Comparison of ENCODE assay signal across 13 cellular contexts in the genomic region with DNA sequence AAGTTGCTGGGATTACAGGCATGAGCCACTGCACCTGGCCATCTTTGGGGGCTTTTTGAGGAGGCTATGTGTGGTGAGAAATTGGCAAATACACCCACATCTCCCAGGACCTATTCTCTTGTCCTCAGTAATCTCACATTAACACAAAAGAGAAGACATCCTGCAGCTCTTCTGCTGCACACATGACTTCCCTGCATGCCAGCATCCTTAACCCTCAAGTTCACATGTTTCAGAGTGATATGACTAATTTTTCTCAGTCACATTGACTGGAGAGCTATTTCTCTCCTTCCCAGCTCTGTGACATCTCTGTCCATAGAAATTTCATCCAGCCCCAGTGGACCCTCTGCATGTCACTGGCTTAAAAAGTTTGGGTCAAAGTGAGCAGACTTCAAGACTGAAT. TPM values are rescaled to one million over a fixed set of nuclear protein-coding genes. Genes with fewer than 3 reads are reported as not detected.
A peak's percentile ranks its signal among the peaks of the same experiment; 100 is the strongest.
DNase-seq lines count a peak whose midpoint lies in the region; ATAC-seq and TF ChIP-seq lines count a peak whose summit lies in the region.
"Had no signal": no experiment of that assay in that cellular context is flagged by ENCODE, and none has a peak within 500 bp of the region (broad histone marks: within the 10 kb centered on the region; RNA-seq: fewer than 3 reads in every experiment).

No MANE protein-coding gene starts in this region.

- H3K9me3 Mint-ChIP-seq in Calu3 (ENCODE audit: low read depth, unreplicated experiment) (no peaks in the 10 kb centered on the region), natural killer cell (no peaks in the 10 kb centered on the region)

- in situ Hi-C loops in G401 (cut with HindIII; ENCODE audit: low sequenced_read_pairs) = no loop called here

- H3K4me1 ChIP-seq in adipocyte (ENCODE audit: control insufficient read depth, insufficient read depth, low read length) (peaks cover 74% of the 10 kb centered on the region), ascending aorta (peaks cover 0 to 3% of the 10 kb centered on the region in 2 donors)

- BruUV-seq in Calu3 (replicated peaks; lab: Mats Ljungman, UMichigan) = no TSS peak

- peak overlapping the region; percentile 81 for H3K27ac Mint-ChIP-seq in Calu3 (ENCODE audit: unreplicated experiment)
- peak overlapping the region; percentile 21 to 51 for H3K27ac Mint-ChIP-seq in natural killer cell

- H3K27ac ChIP-seq in ascending aorta = no peak overlapping the region

- peak overlapping the region; percentile 66 for H3K9ac ChIP-seq in adipocyte (ENCODE audit: low read length)

- CTCF ChIA-PET in Calu3 (lab: Charles Lee) = no interaction called here

- H3K36me3 ChIP-seq in adipocyte (ENCODE audit: control insufficient read depth, insufficient read depth, low read length, severe bottlenecking) = no peaks in the 10 kb centered on the region
- H3K36me3 ChIP-seq in ascending aorta = no peaks in the 10 kb centered on the region
- H3K36me3 ChIP-seq: BLaER1 treated with 17β-estradiol and CSF1 and Interleukin-3, amounts not matched to agents 10 nM and 100 nM had no signal

- H3K4me3 ChIP-seq in adipocyte (ENCODE audit: low read length) = peak overlapping the region; percentile 44
- H3K4me3 ChIP-seq in ascending aorta = no peak overlapping the region
- H3K4me3 ChIP-seq: BLaER1 treated with 17β-estradiol and CSF1 and Interleukin-3, amounts not matched to agents 10 nM and 100 nM had no signal

- H3K4me1 Mint-ChIP-seq in Calu3 (ENCODE audit: low read depth, unreplicated experiment) = peaks cover 42% of the 10 kb centered on the region
- peaks cover 11 to 14% of the 10 kb centered on the region in 2 donors for H3K4me1 Mint-ChIP-seq in natural killer cell

- intact Hi-C loops in Calu3 (cut with micrococcal nuclease; ENCODE audit: unreplicated experiment) (no loop called here), natural killer cell (cut with micrococcal nuclease) (loop anchor here (10.0 kb wide), 1 partner anchor 183 kb away; no protein-coding TSS in a partner anchor), ascending aorta (cut with DNase I) (no loop called here)

- H3K27me3 Mint-ChIP-seq in Calu3 (ENCODE audit: unreplicated experiment) (no peaks in the 10 kb centered on the region), natural killer cell (ENCODE audit: low read depth in 2 of 2) (no peaks in the 10 kb centered on the region)

- no peak for TF ChIP-seq CTCF in Calu3 (IDR thresholded peaks at IDR 0.05; ENCODE audit: unreplicated experiment)
- TF ChIP-seq CTCF in natural killer cell (IDR thresholded peaks at IDR 0.05) = no peak
- TF ChIP-seq CTCF in ascending aorta (IDR thresholded peaks at IDR 0.05) = no peak

- H3K9me3 ChIP-seq in adipocyte (ENCODE audit: control insufficient read depth, low read length) (no peaks in the 10 kb centered on the region), ascending aorta (no peaks in the 10 kb centered on the region)

- H3K4me3 Mint-ChIP-seq in Calu3 (ENCODE audit: low read depth, unreplicated experiment) = peak overlapping the region; percentile 30
- H3K4me3 Mint-ChIP-seq in natural killer cell = peak overlapping the region; percentile 59

- DNase-seq in Calu3 (no peak), adipocyte (ENCODE audit: low read depth) (no peak), natural killer cell (no peak), GF-D8 (lab: John Stamatoyannopoulos, UW) (no peak), G401 (ENCODE audit: low spot score) (no peak), ascending aorta (ENCODE audit: low spot score in 2 of 2) (no peak)
- DNase-seq: aorta; effector memory CD4-positive, alpha-beta T cell; Kasumi-1; NCI-H2029 treated with DMSO at 0.1 percent for 48 hours; NCI-H82 had no signal

- ATAC-seq in HG02870 (IDR thresholded peaks at IDR 0.05; ENCODE audit: unreplicated experiment) (peak; percentile 36), natural killer cell (no peak)

- H3K27me3 ChIP-seq in adipocyte (replicated peaks; ENCODE audit: control insufficient read depth, insufficient read depth, low read length) = no peaks in the 10 kb centered on the region
- no peaks in the 10 kb centered on the region for H3K27me3 ChIP-seq in ascending aorta
- H3K27me3 ChIP-seq: BLaER1 treated with 17β-estradiol and CSF1 and Interleukin-3, amounts not matched to agents 10 nM and 100 nM had no signal

- H3K36me3 Mint-ChIP-seq in Calu3 (ENCODE audit: insufficient read depth, unreplicated experiment) = peaks cover 21% of the 10 kb centered on the region
- H3K36me3 Mint-ChIP-seq in natural killer cell = no peaks in the 10 kb centered on the region

RNA-seq across cellular contexts. Expression of gene SKIC8, which starts 1.9 kb away (rescaled TPM):
- 67.8 and 72.8 TPM in 2 replicates for total RNA-seq in Calu3 (2022)
- 10 to 100 TPM; 20.7 to 24.9 (median 21.4) TPM for total RNA-seq in natural killer cell
- total RNA-seq in G401 (2014; rRNA removed; shearing (Covaris generic)) = 484 and 486 TPM in 2 replicates
- 19.9 TPM for total RNA-seq in ascending aorta

RNA-seq across cellular contexts. Expression of gene DNAJA4, which starts 37.0 kb away (rescaled TPM):
- total RNA-seq in Calu3 (2022) (52.1 and 53.6 TPM in 2 replicates), natural killer cell (10 to 100 TPM; 23.2 to 28.8 (median 26.3) TPM), ascending aorta (3.5 TPM)
- total RNA-seq in G401 (2014; rRNA removed; shearing (Covaris generic)) = not detected in 2 replicates

RNA-seq across cellular contexts. Expression of gene CRABP1, which starts 38.8 kb away (rescaled TPM):
- total RNA-seq in Calu3 (2022) (0.51 TPM in 1 of 2 replicates, not detected in the other), natural killer cell (not detected), ascending aorta (not detected)
- total RNA-seq in G401 (2014; rRNA removed; shearing (Covaris generic)) = not detected in 2 replicates
